ENCODE assay signal across 13 cellular contexts in genomic region chr12:93361159-93361919, GRCh38. TPM values are rescaled to one million over a fixed set of nuclear protein-coding genes. Genes with fewer than 3 reads are reported as not detected.
A peak's percentile ranks its signal among the peaks of the same experiment; 100 is the strongest.
DNase-seq lines count a peak whose midpoint lies in the region; ATAC-seq, FAIRE-seq and TF ChIP-seq lines count a peak whose summit lies in the region.
"Had no signal": no experiment of that assay in that cellular context is flagged by ENCODE, and none has a peak within 500 bp of the region (broad histone marks: within the 10 kb centered on the region; RNA-seq: fewer than 3 reads in every experiment).

No MANE protein-coding gene starts in this region.

- no peaks in the 10 kb centered on the region for H3K36me3 ChIP-seq in gastrocnemius medialis
- H3K36me3 ChIP-seq in small intestine (ENCODE audit: control insufficient read depth in 2 of 2, insufficient read depth in 2 of 2, low read length in 2 of 2): no peaks in the 10 kb centered on the region
- H3K36me3 ChIP-seq: colonic mucosa had no signal

- peak; percentile 99 to 100 for ATAC-seq in gastrocnemius medialis
- ATAC-seq: activated T-cell treated with anti-CD3 and anti-CD28 coated beads, Interleukin-2, amount 50 U/mL, for 4 hours had no signal

- no peak for FAIRE-seq in small intestine (lab: Jason Lieb, UNC)
- FAIRE-seq: A204.1, GM19239 had no signal

- DNase-seq in DMS153 (lab: John Stamatoyannopoulos, UW) (peak; percentile 11), DMS153 treated with DMSO at 0.1 percent for 48 hours (lab: John Stamatoyannopoulos, UW; ENCODE audit: unreplicated experiment) (no peak), NCI-H446 treated with DMSO at 0.1 percent for 48 hours (lab: John Stamatoyannopoulos, UW) (peak; percentile 71), glomerular visceral epithelial cell (ENCODE audit: extremely low spot score) (peak; percentile 66), gastrocnemius medialis (peak; percentile 77 to 80), small intestine (no peak), NCI-H1092 treated with DMSO at 0.1 percent for 48 hours (lab: John Stamatoyannopoulos, UW) (no peak)
- no peak for DNase-seq in stimulated activated naive CD4-positive, alpha-beta T cell treated with Interleukin-2 at 50 U/mL for 16 hours (lab: John Stamatoyannopoulos, UW)
- DNase-seq: activated T-cell treated with anti-CD3 and anti-CD28 coated beads, Interleukin-2, amount 50 U/mL, for 4 hours; colonic mucosa; stimulated activated CD4-positive, alpha-beta T cell treated with anti-CD3 and anti-CD28 coated beads, Interleukin-4, amount 100 ng/mL, for 1 hour had no signal

- no peaks in the 10 kb centered on the region for H3K9me3 ChIP-seq in gastrocnemius medialis
- no peaks in the 10 kb centered on the region for H3K9me3 ChIP-seq in small intestine (ENCODE audit: control insufficient read depth, low read depth)
- H3K9me3 ChIP-seq: colonic mucosa had no signal

- intact Hi-C loops in gastrocnemius medialis (cut with DNase I; ENCODE audit: low total_unique reads): loop anchor here (5.0 kb wide), 1 partner anchor 119 kb away; no protein-coding TSS in a partner anchor

- TF ChIP-seq POLR2A in gastrocnemius medialis (IDR thresholded peaks at IDR 0.05): peak in 1 of 2 donors; percentile 16

- 80 to 83% (median 82%) methylated on average over 5 of the region's 5 CpGs for WGBS in small intestine, 3 donors

- H3K27ac ChIP-seq in gastrocnemius medialis (peak overlapping the region; percentile 43 to 83 (median 76)), small intestine (ENCODE audit: low read depth in 1 of 2, low read length in 1 of 2) (no peak overlapping the region)
- H3K27ac ChIP-seq: colonic mucosa had no signal

- H3K4me3 ChIP-seq in gastrocnemius medialis (no peak overlapping the region), small intestine (ENCODE audit: low read depth in 1 of 2, low read length in 2 of 2) (no peak overlapping the region)
- H3K4me3 ChIP-seq: colonic mucosa had no signal

- in situ Hi-C loops in gastrocnemius medialis (cut with MboI; ENCODE audit: low sequenced_read_pairs in 4 of 4): no loop called here

- H3K27me3 ChIP-seq in gastrocnemius medialis (no peaks in the 10 kb centered on the region), small intestine (ENCODE audit: control insufficient read depth in 2 of 2, insufficient read depth in 2 of 2, low read length in 2 of 2) (no peaks in the 10 kb centered on the region)
- H3K27me3 ChIP-seq: colonic mucosa had no signal

- no peak for TF ChIP-seq CTCF in gastrocnemius medialis (IDR thresholded peaks at IDR 0.05 in 4 of 5, conservative IDR thresholded peaks at IDR 0.05 in 1 of 5)

- H3K4me1 ChIP-seq in gastrocnemius medialis (peaks cover 18 to 22% of the 10 kb centered on the region in 2 donors), small intestine (ENCODE audit: control insufficient read depth in 2 of 2, insufficient read depth in 1 of 2, low read depth in 1 of 2, low read length in 1 of 2) (no peaks in the 10 kb centered on the region)
- H3K4me1 ChIP-seq: colonic mucosa had no signal

RNA-seq across cellular contexts. Expression of gene NUDT4, which starts 16.4 kb away (rescaled TPM):
- 100 to 1,000 TPM in 1 of 4 donors, 10 to 100 TPM in 3; 26.8 to 299 (median 51.1) TPM for total RNA-seq in gastrocnemius medialis
- polyA plus RNA-seq in small intestine: 10 to 100 TPM; 15.9 to 26.0 (median 18.9) TPM

Comparison
In these comparisons a context has a peak if more than half of its experiments do, and no peak if none do; other contexts are left out.
1. DNase-seq: peak in DMS153 (single experiment), NCI-H446 treated with DMSO at 0.1 percent for 48 hours (single experiment), glomerular visceral epithelial cell (single experiment) and gastrocnemius medialis (2 of 2); none in DMS153 treated with DMSO at 0.1 percent for 48 hours (single experiment), stimulated activated naive CD4-positive, alpha-beta T cell treated with Interleukin-2 at 50 U/mL for 16 hours (single experiment), small intestine (single experiment) and NCI-H1092 treated with DMSO at 0.1 percent for 48 hours (single experiment).
2. H3K27ac ChIP-seq: peak in gastrocnemius medialis (4 of 4); none in small intestine (0 of 2).